Comparison of ENCODE assay signal across 17 cellular contexts in genomic region chr14:61953602-61954001, GRCh38.
DNase-seq lines count a peak whose midpoint lies in the region; ATAC-seq, FAIRE-seq and TF ChIP-seq lines count a peak whose summit lies in the region.
"Had no signal": no experiment of that assay in that cellular context is flagged by ENCODE, and none has a peak within 500 bp of the region (broad histone marks: within the 10 kb centered on the region; RNA-seq: fewer than 3 reads in every experiment).

No MANE protein-coding gene starts in this region.

- no peaks in the 10 kb centered on the region for H3K79me2 ChIP-seq in mammary epithelial cell (ENCODE audit: insufficient read depth, low read length)

- H3K27ac Mint-ChIP-seq in WTC11, result no peak overlapping the region

- DNase-seq in DMS 273 (lab: John Stamatoyannopoulos, UW; ENCODE audit: unreplicated experiment), result peak; percentile 27
- DNase-seq in DMS 273 treated with DMSO at 0.1 percent for 48 hours (lab: John Stamatoyannopoulos, UW), result no peak
- no peak for DNase-seq in WTC11 (ENCODE audit: low spot score)
- peak; percentile 20 for DNase-seq in kidney tubule cell (ENCODE audit: low spot score)
- DNase-seq in urothelium cell line (ENCODE audit: low spot score), result no peak
- DNase-seq in stimulated activated CD4-positive, alpha-beta T cell treated with anti-CD3 and anti-CD28 coated beads, Interleukin-4, amount 100 ng/mL, for 4 hours, result no peak
- DNase-seq in mammary epithelial cell, result no peak
- DNase-seq: AML-193; CD8-positive, alpha-beta memory T cell; DMS79; EL; GDM1; H7 had no signal

- 80% methylated on average over 1 of the region's 1 CpG for WGBS in mammary epithelial cell (ENCODE audit: low coverage, missing lambda C conversion rate)

- BruUV-seq in mammary epithelial cell (replicated peaks; lab: Mats Ljungman, UMichigan), result no TSS peak

- in situ Hi-C loops in mammary epithelial cell (cut with MboI; ENCODE audit: low sequenced_read_pairs in 2 of 2), result no loop called here

- ATAC-seq in WTC11 (peak; percentile 74), HG03565 (IDR thresholded peaks at IDR 0.05; ENCODE audit: unreplicated experiment) (no peak)
- ATAC-seq: K562 had no signal

- H3K27me3 ChIP-seq in mammary epithelial cell (ENCODE audit: insufficient read depth, low read length), result no peaks in the 10 kb centered on the region
- H3K27me3 ChIP-seq: BLaER1 had no signal

- peaks cover 5% of the 10 kb centered on the region for H3K9me3 ChIP-seq in mammary epithelial cell (replicated peaks; ENCODE audit: insufficient read depth, low read length)

- no peak overlapping the region for H2AFZ ChIP-seq in mammary epithelial cell (ENCODE audit: low read depth, low read length)

- H3K27ac ChIP-seq in mammary epithelial cell (ENCODE audit: insufficient read depth, low read depth, low read length), result no peak overlapping the region
- H3K27ac ChIP-seq: 22Rv1, BLaER1 had no signal

- H3K9me3 Mint-ChIP-seq in WTC11, result peaks cover 14% of the 10 kb centered on the region

- 0 out of 2 replicates have a peak, but pooled peaks cover 5% of the 10 kb centered on the region for H3K36me3 Mint-ChIP-seq in WTC11
- H3K36me3 Mint-ChIP-seq: CD8-positive, alpha-beta memory T cell had no signal

- H3K4me3 Mint-ChIP-seq in WTC11, result no peak overlapping the region
- H3K4me3 Mint-ChIP-seq: CD8-positive, alpha-beta memory T cell had no signal

- no peak overlapping the region for H3K4me3 ChIP-seq in mammary epithelial cell (replicated peaks in 1 of 3; ENCODE audit: insufficient read depth in 1 of 3, low read depth in 2 of 3, low read length in 3 of 3)
- H3K4me3 ChIP-seq: BLaER1, K562 had no signal

- dilution Hi-C loops in mammary epithelial cell (cut with HindIII; ENCODE audit: low sequenced_read_pairs), result no loop called here

- intact Hi-C loops in mammary epithelial cell (cut with micrococcal nuclease), result no loop called here

- H3K4me1 Mint-ChIP-seq in WTC11, result peaks cover 5% of the 10 kb centered on the region
- H3K4me1 Mint-ChIP-seq: CD8-positive, alpha-beta memory T cell had no signal

- POLR2A ChIA-PET in WTC11 (lab: Charles Lee), result no interaction called here

- no peak for TF ChIP-seq CTCF in WTC11 (IDR thresholded peaks at IDR 0.05)
- no peak for TF ChIP-seq CTCF in mammary epithelial cell (conservative IDR thresholded peaks at IDR 0.05 in 1 of 2, IDR thresholded peaks at IDR 0.05 in 1 of 2; ENCODE audit: extremely low read depth in 1 of 2, insufficient read depth in 1 of 2, low read depth in 1 of 2, low read length in 2 of 2)

- no peaks in the 10 kb centered on the region for H3K36me3 ChIP-seq in mammary epithelial cell (ENCODE audit: insufficient read depth, low read length)
- H3K36me3 ChIP-seq: BLaER1 had no signal

- CTCF ChIA-PET in WTC11 (lab: Charles Lee), result interaction anchor here (0.7 to 1.6 kb wide), 2 partner anchors 29 to 77 kb away, joined by 3 read pairs; no protein-coding TSS in a partner anchor
- CTCF ChIA-PET in mammary epithelial cell (lab: Charles Lee; ENCODE audit: low non-redundant PET), result no interaction called here

- H3K27me3 Mint-ChIP-seq in WTC11 (ENCODE audit: low read depth), result no peaks in the 10 kb centered on the region

- H4K20me1 ChIP-seq in mammary epithelial cell (ENCODE audit: insufficient read depth, low read length), result no peaks in the 10 kb centered on the region
- H4K20me1 ChIP-seq: BLaER1 had no signal

- H3K4me1 ChIP-seq in mammary epithelial cell (ENCODE audit: insufficient read depth, low read length), result no peaks in the 10 kb centered on the region
- H3K4me1 ChIP-seq: BLaER1 had no signal

- H3K4me2 ChIP-seq in mammary epithelial cell (ENCODE audit: insufficient read depth, low read depth, low read length), result no peak overlapping the region
- H3K4me2 ChIP-seq: BLaER1 had no signal

- peak; percentile 83 for FAIRE-seq in urothelium cell line (lab: Jason Lieb, UNC)
- FAIRE-seq: K562 had no signal

- H3K9ac ChIP-seq in mammary epithelial cell (ENCODE audit: insufficient read depth, low read length), result no peak overlapping the region
- H3K9ac ChIP-seq: BLaER1 had no signal

TF ChIP-seq in WTC11, 78 proteins besides CTCF, POLR2A, EP300 and RAD21 (continues in another document):
- TF ChIP-seq HMGXB4 (CRISPR knock-in tag; IDR thresholded peaks at IDR 0.05) (no peak), CBFB (CRISPR knock-in tag; IDR thresholded peaks at IDR 0.05; ENCODE audit: low read depth) (no peak), GABPB1 (CRISPR knock-in tag; IDR thresholded peaks at IDR 0.05) (no peak), TP53 (CRISPR knock-in tag; IDR thresholded peaks at IDR 0.05) (no peak), ZNF263 (CRISPR knock-in tag; IDR thresholded peaks at IDR 0.05; ENCODE audit: low read depth) (no peak), ZNF532 (CRISPR knock-in tag; IDR thresholded peaks at IDR 0.05; ENCODE audit: borderline replicate concordance) (no peak), ETV6 (CRISPR knock-in tag; IDR thresholded peaks at IDR 0.05) (no peak), RORB (CRISPR knock-in tag; IDR thresholded peaks at IDR 0.05) (no peak), ZBTB21 (CRISPR knock-in tag; IDR thresholded peaks at IDR 0.05; ENCODE audit: borderline replicate concordance) (no peak), MXD4 (CRISPR knock-in tag; IDR thresholded peaks at IDR 0.05; ENCODE audit: borderline replicate concordance) (no peak), ZNF671 (CRISPR knock-in tag; IDR thresholded peaks at IDR 0.05) (no peak), FOXJ3 (CRISPR knock-in tag; IDR thresholded peaks at IDR 0.05; ENCODE audit: borderline replicate concordance) (no peak), PRDM15 (CRISPR knock-in tag; IDR thresholded peaks at IDR 0.05) (no peak)

Comparison
In these comparisons a context has a peak if more than half of its experiments do, and no peak if none do; other contexts are left out.
1. DNase-seq: peak in DMS 273 (single experiment) and kidney tubule cell (single experiment); none in DMS 273 treated with DMSO at 0.1 percent for 48 hours (single experiment), WTC11 (single experiment), urothelium cell line (single experiment), stimulated activated CD4-positive, alpha-beta T cell treated with anti-CD3 and anti-CD28 coated beads, Interleukin-4, amount 100 ng/mL, for 4 hours (0 of 2) and mammary epithelial cell (single experiment).